ENCODE assay signal across 8 cellular contexts in the genomic region with DNA sequence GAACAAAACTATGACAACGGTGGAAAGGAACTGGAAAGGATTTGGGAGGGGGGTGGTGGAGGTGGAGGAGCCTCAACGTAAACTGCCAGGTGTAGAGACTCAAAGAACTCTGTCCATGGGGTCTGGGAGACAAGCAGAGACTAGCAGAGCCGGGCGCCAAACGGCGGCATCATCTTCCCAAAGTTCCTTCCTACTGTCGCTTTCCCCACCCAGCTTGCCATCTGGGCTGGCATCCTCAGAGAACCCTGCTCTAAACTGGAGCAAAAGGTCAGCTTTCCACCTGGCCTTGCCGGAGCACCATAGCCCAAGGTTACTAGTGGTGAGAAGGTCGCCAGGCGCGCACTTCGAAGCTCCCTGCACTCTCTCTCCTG. TPM values are rescaled to one million over a fixed set of nuclear protein-coding genes. Genes with fewer than 3 reads are reported as not detected.
DNase-seq lines count a peak whose midpoint lies in the region; ATAC-seq and TF ChIP-seq lines count a peak whose summit lies in the region.

No MANE protein-coding gene starts in this region.

- intact Hi-C loops in gastrocnemius medialis (cut with DNase I; ENCODE audit: low total_unique reads) = loop anchor here (2.0 kb wide), 1 partner anchor 114 kb away; no protein-coding TSS in a partner anchor

- peak; percentile 3 to 19 for ATAC-seq in gastrocnemius medialis
- no peak for ATAC-seq in GM21447 (IDR thresholded peaks at IDR 0.05; ENCODE audit: unreplicated experiment)

- DNase-seq in GM12865 (ENCODE audit: low read depth) (no peak), RWPE1 (ENCODE audit: low spot score) (no peak), fibroblast of pulmonary artery (ENCODE audit: low read depth) (no peak), gastrocnemius medialis (peak in 1 of 2 donors; percentile 88), pons (ENCODE audit: low spot score) (no peak), OCI-M1 (lab: John Stamatoyannopoulos, UW) (no peak)
- DNase-seq in stimulated activated CD8-positive, alpha-beta memory T cell treated with anti-CD3 and anti-CD28 coated beads, Interleukin-4, amount 100 ng/mL, for 48 hours = no peak

- POLR2A ChIA-PET in RWPE1 (lab: Yijun Ruan, JAX; ENCODE audit: low non-redundant PET) = no interaction called here

- no peaks in the 10 kb centered on the region for H3K36me3 ChIP-seq in gastrocnemius medialis

- peaks cover 56 to 60% of the 10 kb centered on the region in 2 donors for H3K4me1 ChIP-seq in gastrocnemius medialis

- in situ Hi-C loops in gastrocnemius medialis (cut with MboI; ENCODE audit: low sequenced_read_pairs in 4 of 4) = no loop called here

- H3K27ac ChIP-seq in RWPE1 (peak overlapping the region; percentile 100), gastrocnemius medialis (peak overlapping the region; percentile 95 to 100 (median 100))

- no peaks in the 10 kb centered on the region for H3K27me3 ChIP-seq in gastrocnemius medialis

- CTCF ChIA-PET in RWPE1 (lab: Yijun Ruan, JAX) = interaction anchor here (0.7 kb wide), 2 partner anchors 9 to 85 kb away, joined by 3 to 5 read pairs; no protein-coding TSS in a partner anchor

- no peak for TF ChIP-seq POLR2A in gastrocnemius medialis (IDR thresholded peaks at IDR 0.05)

- H3K9me3 ChIP-seq in gastrocnemius medialis = no peaks in the 10 kb centered on the region

- H3K4me3 ChIP-seq in GM12865 (ENCODE audit: low read depth, low read length) = peak overlapping the region; percentile 89
- peak overlapping the region; percentile 36 for H3K4me3 ChIP-seq in fibroblast of pulmonary artery (replicated peaks; ENCODE audit: low read depth, low read length)
- H3K4me3 ChIP-seq in gastrocnemius medialis = peak overlapping the region; percentile 55 to 70 (median 59)

- TF ChIP-seq CTCF in GM12865 (IDR thresholded peaks at IDR 0.05; ENCODE audit: insufficient read depth, low read depth, low read length, missing control alignments) = no peak
- no peak for TF ChIP-seq CTCF in RWPE1 (conservative IDR thresholded peaks at IDR 0.05; ENCODE audit: low read depth)
- no peak for TF ChIP-seq CTCF in fibroblast of pulmonary artery (IDR thresholded peaks at IDR 0.05; ENCODE audit: low read length, missing control alignments)
- TF ChIP-seq CTCF in gastrocnemius medialis (IDR thresholded peaks at IDR 0.05 in 4 of 5, conservative IDR thresholded peaks at IDR 0.05 in 1 of 5) = no peak

RNA-seq across cellular contexts. Expression of a gene that starts 4.0 kb away (rescaled TPM):
- total RNA-seq in gastrocnemius medialis = 10 to 100 TPM; 15.0 to 26.4 (median 17.0) TPM

Comparison
In these comparisons a context has a peak if more than half of its experiments do, and no peak if none do; other contexts are left out.
1. H3K4me3 ChIP-seq: peak in every context shown above with its lines; median percentile 89 in GM12865; 59 in gastrocnemius medialis; 36 in fibroblast of pulmonary artery.